2 cellular contexts compared by ENCODE assay signal in the genomic region with DNA sequence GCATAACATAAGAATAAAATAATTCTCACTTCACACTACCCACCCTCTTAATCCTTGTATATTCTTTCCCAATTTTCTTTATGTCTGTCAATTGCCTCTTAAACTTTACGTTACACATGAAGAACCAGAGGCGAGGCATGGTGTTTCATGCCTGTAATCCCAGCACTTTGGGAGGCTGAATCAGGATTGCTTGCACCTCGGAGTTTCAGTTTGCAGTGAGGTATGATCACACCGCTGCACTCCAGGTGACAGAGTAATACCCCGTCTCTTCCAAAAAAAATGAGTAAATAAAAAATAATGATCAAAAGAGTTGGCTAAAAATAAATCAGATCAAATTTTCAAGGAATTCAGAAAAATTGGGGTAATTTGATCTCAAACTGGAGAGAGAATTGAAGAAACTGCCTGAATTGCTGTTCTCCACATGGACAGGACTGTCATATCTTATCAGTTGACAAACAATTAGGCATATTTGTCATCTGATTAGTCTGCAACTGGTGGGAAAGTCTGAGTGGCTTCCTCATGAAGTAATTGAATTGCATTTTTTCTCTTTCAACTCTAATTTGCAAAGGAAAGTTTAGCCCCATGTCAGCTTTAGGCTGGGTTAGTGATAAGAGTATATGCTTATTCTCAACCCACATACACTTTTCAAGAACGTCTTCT.
TF ChIP-seq lines count a peak whose summit lies in the region.

No MANE protein-coding gene starts in this region.

TF ChIP-seq in liver, 16 proteins besides CTCF, POLR2A, EP300 and RAD21 (continued from another document):
- TF ChIP-seq, protein P1, sequence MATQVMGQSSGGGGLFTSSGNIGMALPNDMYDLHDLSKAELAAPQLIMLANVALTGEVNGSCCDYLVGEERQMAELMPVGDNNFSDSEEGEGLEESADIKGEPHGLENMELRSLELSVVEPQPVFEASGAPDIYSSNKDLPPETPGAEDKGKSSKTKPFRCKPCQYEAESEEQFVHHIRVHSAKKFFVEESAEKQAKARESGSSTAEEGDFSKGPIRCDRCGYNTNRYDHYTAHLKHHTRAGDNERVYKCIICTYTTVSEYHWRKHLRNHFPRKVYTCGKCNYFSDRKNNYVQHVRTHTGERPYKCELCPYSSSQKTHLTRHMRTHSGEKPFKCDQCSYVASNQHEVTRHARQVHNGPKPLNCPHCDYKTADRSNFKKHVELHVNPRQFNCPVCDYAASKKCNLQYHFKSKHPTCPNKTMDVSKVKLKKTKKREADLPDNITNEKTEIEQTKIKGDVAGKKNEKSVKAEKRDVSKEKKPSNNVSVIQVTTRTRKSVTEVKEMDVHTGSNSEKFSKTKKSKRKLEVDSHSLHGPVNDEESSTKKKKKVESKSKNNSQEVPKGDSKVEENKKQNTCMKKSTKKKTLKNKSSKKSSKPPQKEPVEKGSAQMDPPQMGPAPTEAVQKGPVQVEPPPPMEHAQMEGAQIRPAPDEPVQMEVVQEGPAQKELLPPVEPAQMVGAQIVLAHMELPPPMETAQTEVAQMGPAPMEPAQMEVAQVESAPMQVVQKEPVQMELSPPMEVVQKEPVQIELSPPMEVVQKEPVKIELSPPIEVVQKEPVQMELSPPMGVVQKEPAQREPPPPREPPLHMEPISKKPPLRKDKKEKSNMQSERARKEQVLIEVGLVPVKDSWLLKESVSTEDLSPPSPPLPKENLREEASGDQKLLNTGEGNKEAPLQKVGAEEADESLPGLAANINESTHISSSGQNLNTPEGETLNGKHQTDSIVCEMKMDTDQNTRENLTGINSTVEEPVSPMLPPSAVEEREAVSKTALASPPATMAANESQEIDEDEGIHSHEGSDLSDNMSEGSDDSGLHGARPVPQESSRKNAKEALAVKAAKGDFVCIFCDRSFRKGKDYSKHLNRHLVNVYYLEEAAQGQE (IDR thresholded peaks at IDR 0.05) = peak; percentile 61

TF ChIP-seq in HepG2, 621 proteins besides CTCF, POLR2A, EP300 and RAD21 (continued from another document):
- TF ChIP-seq, protein P2, sequence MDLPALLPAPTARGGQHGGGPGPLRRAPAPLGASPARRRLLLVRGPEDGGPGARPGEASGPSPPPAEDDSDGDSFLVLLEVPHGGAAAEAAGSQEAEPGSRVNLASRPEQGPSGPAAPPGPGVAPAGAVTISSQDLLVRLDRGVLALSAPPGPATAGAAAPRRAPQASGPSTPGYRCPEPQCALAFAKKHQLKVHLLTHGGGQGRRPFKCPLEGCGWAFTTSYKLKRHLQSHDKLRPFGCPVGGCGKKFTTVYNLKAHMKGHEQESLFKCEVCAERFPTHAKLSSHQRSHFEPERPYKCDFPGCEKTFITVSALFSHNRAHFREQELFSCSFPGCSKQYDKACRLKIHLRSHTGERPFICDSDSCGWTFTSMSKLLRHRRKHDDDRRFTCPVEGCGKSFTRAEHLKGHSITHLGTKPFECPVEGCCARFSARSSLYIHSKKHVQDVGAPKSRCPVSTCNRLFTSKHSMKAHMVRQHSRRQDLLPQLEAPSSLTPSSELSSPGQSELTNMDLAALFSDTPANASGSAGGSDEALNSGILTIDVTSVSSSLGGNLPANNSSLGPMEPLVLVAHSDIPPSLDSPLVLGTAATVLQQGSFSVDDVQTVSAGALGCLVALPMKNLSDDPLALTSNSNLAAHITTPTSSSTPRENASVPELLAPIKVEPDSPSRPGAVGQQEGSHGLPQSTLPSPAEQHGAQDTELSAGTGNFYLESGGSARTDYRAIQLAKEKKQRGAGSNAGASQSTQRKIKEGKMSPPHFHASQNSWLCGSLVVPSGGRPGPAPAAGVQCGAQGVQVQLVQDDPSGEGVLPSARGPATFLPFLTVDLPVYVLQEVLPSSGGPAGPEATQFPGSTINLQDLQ (CRISPR knock-in tag; IDR thresholded peaks at IDR 0.05) = no peak
- TF ChIP-seq AGO1 (IDR thresholded peaks at IDR 0.05; ENCODE audit: low read depth, low read length, poor library complexity, severe bottlenecking) (no peak), SP4 (CRISPR knock-in tag; IDR thresholded peaks at IDR 0.05) (no peak), NKX3-1 (CRISPR knock-in tag; IDR thresholded peaks at IDR 0.05) (no peak), ZNF12 (CRISPR knock-in tag; IDR thresholded peaks at IDR 0.05) (no peak), HNF4A (CRISPR knock-in tag; IDR thresholded peaks at IDR 0.05) (no peak), ZNF777 (CRISPR knock-in tag; IDR thresholded peaks at IDR 0.05) (no peak), CBX1 (IDR thresholded peaks at IDR 0.05; ENCODE audit: low read depth) (no peak), TEAD2 (CRISPR knock-in tag; IDR thresholded peaks at IDR 0.05) (no peak), KLF9 (CRISPR knock-in tag; IDR thresholded peaks at IDR 0.05; ENCODE audit: low read depth) (no peak)
- TF ChIP-seq, protein P3, sequence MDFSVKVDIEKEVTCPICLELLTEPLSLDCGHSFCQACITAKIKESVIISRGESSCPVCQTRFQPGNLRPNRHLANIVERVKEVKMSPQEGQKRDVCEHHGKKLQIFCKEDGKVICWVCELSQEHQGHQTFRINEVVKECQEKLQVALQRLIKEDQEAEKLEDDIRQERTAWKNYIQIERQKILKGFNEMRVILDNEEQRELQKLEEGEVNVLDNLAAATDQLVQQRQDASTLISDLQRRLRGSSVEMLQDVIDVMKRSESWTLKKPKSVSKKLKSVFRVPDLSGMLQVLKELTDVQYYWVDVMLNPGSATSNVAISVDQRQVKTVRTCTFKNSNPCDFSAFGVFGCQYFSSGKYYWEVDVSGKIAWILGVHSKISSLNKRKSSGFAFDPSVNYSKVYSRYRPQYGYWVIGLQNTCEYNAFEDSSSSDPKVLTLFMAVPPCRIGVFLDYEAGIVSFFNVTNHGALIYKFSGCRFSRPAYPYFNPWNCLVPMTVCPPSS (IDR thresholded peaks at IDR 0.05) = no peak
